1 cellular context compared by ENCODE assay signal in the genomic region with DNA sequence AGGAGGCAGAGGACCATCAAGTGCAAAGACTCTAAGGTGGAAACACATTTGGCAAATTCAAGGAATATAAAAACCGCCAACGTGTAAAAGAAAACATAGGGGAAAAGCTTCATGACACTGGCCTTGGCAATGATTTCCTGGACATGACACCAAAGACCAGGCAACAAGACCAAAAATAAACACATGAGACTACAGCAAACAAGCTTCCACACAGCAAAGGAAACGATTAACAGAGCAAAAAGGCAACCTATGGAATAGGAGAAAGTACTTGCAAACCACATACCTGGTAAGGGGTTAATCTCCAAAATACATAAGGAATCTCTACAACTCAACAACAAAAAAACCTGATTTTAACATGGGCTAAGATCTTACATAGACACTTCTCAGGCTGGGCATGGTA.
TF ChIP-seq lines count a peak whose summit lies in the region.

No MANE protein-coding gene starts in this region.

TF ChIP-seq in HepG2, 621 proteins besides CTCF, POLR2A, EP300 and RAD21 (continues in another document):
- TF ChIP-seq PITX1 (CRISPR knock-in tag; IDR thresholded peaks at IDR 0.05) (peak; percentile 52; the same call in 1 of the 2 replicates), ZNF614 (CRISPR knock-in tag; IDR thresholded peaks at IDR 0.05; ENCODE audit: borderline replicate concordance) (0 out of 2 replicates have a peak, but pooled peaks have one; percentile 43), KAT7 (CRISPR knock-in tag; IDR thresholded peaks at IDR 0.05; ENCODE audit: borderline replicate concordance) (0 out of 2 replicates have a peak, but pooled peaks have one; percentile 23), GATAD2A (CRISPR knock-in tag; IDR thresholded peaks at IDR 0.05) (peak; percentile 82), POLR2G (IDR thresholded peaks at IDR 0.05; ENCODE audit: low read depth, low read length) (no peak), CCDC6 (CRISPR knock-in tag; IDR thresholded peaks at IDR 0.05) (no peak), ZNF652 (CRISPR knock-in tag; IDR thresholded peaks at IDR 0.05; ENCODE audit: borderline replicate concordance, low read depth) (peak; percentile 91), MIER3 (CRISPR knock-in tag; IDR thresholded peaks at IDR 0.05; ENCODE audit: borderline replicate concordance) (peak; percentile 58; the same call in 1 of the 2 replicates), ZNF282 (IDR thresholded peaks at IDR 0.05; ENCODE audit: partially characterized antibody) (no peak), ERF (CRISPR knock-in tag; IDR thresholded peaks at IDR 0.05) (peak; percentile 72), AGO2 (optimal IDR thresholded peaks at IDR 0.05; ENCODE audit: low read depth, low read length) (no peak), THAP11 (CRISPR knock-in tag; IDR thresholded peaks at IDR 0.05) (peak; percentile 32; the same call in 1 of the 2 replicates), ETV5 (CRISPR knock-in tag; IDR thresholded peaks at IDR 0.05; ENCODE audit: borderline replicate concordance) (peak; percentile 57; the same call in 1 of the 2 replicates), SOX5 (CRISPR knock-in tag; IDR thresholded peaks at IDR 0.05; ENCODE audit: borderline replicate concordance) (peak; percentile 67; the same call in 1 of the 2 replicates), NCOA2 (CRISPR knock-in tag; IDR thresholded peaks at IDR 0.05) (peak; percentile 44; the same call in 1 of the 2 replicates), RARA (CRISPR knock-in tag; IDR thresholded peaks at IDR 0.05) (peak; percentile 78), ZNF644 (CRISPR knock-in tag; IDR thresholded peaks at IDR 0.05; ENCODE audit: low read depth) (peak; percentile 23; the same call in 1 of the 2 replicates), ZKSCAN5 (CRISPR knock-in tag; IDR thresholded peaks at IDR 0.05) (no peak), MZF1 (CRISPR knock-in tag; IDR thresholded peaks at IDR 0.05; ENCODE audit: borderline replicate concordance) (no peak), RXRB (CRISPR knock-in tag; IDR thresholded peaks at IDR 0.05; ENCODE audit: borderline replicate concordance) (peak; percentile 79), HNRNPH1 (optimal IDR thresholded peaks at IDR 0.05; ENCODE audit: low read depth, low read length) (no peak), ZNF841 (CRISPR knock-in tag; IDR thresholded peaks at IDR 0.05; ENCODE audit: borderline replicate concordance) (no peak), TAF15 (IDR thresholded peaks at IDR 0.05; ENCODE audit: low read depth, low read length, poor library complexity, severe bottlenecking) (no peak), KDM6A (CRISPR knock-in tag; IDR thresholded peaks at IDR 0.05; ENCODE audit: low read depth) (0 out of 2 replicates have a peak, but pooled peaks have one; percentile 27), ZNF274 (CRISPR knock-in tag; IDR thresholded peaks at IDR 0.05) (no peak), ZNF678 (CRISPR knock-in tag; IDR thresholded peaks at IDR 0.05) (no peak), ELF3 (CRISPR knock-in tag; IDR thresholded peaks at IDR 0.05) (peak; percentile 58), FOSL2 (CRISPR knock-in tag; IDR thresholded peaks at IDR 0.05) (peak; percentile 22; the same call in 1 of the 2 replicates), RBM39 (IDR thresholded peaks at IDR 0.05; ENCODE audit: low read depth, low read length, poor library complexity, severe bottlenecking) (no peak), ZNF431 (CRISPR knock-in tag; IDR thresholded peaks at IDR 0.05; ENCODE audit: borderline replicate concordance, low read depth) (0 out of 2 replicates have a peak, but pooled peaks have one; percentile 36), NFE2L2 (IDR thresholded peaks at IDR 0.05; ENCODE audit: low read length) (no peak), SMAD1 (CRISPR knock-in tag; IDR thresholded peaks at IDR 0.05; ENCODE audit: borderline replicate concordance, low read depth) (no peak), MED1 (CRISPR knock-in tag; IDR thresholded peaks at IDR 0.05) (peak; percentile 77), CEBPG (CRISPR knock-in tag; IDR thresholded peaks at IDR 0.05) (no peak), GPN1 (CRISPR knock-in tag; IDR thresholded peaks at IDR 0.05; ENCODE audit: borderline replicate concordance) (no peak), ZNF747 (CRISPR knock-in tag; IDR thresholded peaks at IDR 0.05; ENCODE audit: borderline replicate concordance) (no peak), NR2F6 (IDR thresholded peaks at IDR 0.05) (no peak), NR2F6 (CRISPR knock-in tag; IDR thresholded peaks at IDR 0.05) (peak; percentile 36; the same call in 1 of the 2 replicates)
- TF ChIP-seq, protein P1, sequence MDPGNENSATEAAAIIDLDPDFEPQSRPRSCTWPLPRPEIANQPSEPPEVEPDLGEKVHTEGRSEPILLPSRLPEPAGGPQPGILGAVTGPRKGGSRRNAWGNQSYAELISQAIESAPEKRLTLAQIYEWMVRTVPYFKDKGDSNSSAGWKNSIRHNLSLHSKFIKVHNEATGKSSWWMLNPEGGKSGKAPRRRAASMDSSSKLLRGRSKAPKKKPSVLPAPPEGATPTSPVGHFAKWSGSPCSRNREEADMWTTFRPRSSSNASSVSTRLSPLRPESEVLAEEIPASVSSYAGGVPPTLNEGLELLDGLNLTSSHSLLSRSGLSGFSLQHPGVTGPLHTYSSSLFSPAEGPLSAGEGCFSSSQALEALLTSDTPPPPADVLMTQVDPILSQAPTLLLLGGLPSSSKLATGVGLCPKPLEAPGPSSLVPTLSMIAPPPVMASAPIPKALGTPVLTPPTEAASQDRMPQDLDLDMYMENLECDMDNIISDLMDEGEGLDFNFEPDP (CRISPR knock-in tag; conservative IDR thresholded peaks at IDR 0.05), result no peak
- TF ChIP-seq, protein P2, sequence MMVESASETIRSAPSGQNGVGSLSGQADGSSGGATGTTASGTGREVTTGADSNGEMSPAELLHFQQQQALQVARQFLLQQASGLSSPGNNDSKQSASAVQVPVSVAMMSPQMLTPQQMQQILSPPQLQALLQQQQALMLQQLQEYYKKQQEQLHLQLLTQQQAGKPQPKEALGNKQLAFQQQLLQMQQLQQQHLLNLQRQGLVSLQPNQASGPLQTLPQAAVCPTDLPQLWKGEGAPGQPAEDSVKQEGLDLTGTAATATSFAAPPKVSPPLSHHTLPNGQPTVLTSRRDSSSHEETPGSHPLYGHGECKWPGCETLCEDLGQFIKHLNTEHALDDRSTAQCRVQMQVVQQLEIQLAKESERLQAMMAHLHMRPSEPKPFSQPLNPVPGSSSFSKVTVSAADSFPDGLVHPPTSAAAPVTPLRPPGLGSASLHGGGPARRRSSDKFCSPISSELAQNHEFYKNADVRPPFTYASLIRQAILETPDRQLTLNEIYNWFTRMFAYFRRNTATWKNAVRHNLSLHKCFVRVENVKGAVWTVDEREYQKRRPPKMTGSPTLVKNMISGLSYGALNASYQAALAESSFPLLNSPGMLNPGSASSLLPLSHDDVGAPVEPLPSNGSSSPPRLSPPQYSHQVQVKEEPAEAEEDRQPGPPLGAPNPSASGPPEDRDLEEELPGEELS (CRISPR knock-in tag; IDR thresholded peaks at IDR 0.05), result peak; percentile 71
- TF ChIP-seq, protein P3, sequence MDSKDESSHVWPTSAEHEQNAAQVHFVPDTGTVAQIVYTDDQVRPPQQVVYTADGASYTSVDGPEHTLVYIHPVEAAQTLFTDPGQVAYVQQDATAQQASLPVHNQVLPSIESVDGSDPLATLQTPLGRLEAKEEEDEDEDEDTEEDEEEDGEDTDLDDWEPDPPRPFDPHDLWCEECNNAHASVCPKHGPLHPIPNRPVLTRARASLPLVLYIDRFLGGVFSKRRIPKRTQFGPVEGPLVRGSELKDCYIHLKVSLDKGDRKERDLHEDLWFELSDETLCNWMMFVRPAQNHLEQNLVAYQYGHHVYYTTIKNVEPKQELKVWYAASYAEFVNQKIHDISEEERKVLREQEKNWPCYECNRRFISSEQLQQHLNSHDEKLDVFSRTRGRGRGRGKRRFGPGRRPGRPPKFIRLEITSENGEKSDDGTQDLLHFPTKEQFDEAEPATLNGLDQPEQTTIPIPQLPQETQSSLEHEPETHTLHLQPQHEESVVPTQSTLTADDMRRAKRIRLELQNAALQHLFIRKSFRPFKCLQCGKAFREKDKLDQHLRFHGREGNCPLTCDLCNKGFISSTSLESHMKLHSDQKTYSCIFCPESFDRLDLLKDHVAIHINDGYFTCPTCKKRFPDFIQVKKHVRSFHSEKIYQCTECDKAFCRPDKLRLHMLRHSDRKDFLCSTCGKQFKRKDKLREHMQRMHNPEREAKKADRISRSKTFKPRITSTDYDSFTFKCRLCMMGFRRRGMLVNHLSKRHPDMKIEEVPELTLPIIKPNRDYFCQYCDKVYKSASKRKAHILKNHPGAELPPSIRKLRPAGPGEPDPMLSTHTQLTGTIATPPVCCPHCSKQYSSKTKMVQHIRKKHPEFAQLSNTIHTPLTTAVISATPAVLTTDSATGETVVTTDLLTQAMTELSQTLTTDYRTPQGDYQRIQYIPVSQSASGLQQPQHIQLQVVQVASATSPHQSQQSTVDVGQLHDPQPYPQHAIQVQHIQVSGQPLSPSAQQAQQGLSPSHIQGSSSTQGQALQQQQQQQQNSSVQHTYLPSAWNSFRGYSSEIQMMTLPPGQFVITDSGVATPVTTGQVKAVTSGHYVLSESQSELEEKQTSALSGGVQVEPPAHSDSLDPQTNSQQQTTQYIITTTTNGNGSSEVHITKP (CRISPR knock-in tag; IDR thresholded peaks at IDR 0.05; ENCODE audit: low read depth), result 0 out of 2 replicates have a peak, but pooled peaks have one; percentile 38
- TF ChIP-seq, protein P4, sequence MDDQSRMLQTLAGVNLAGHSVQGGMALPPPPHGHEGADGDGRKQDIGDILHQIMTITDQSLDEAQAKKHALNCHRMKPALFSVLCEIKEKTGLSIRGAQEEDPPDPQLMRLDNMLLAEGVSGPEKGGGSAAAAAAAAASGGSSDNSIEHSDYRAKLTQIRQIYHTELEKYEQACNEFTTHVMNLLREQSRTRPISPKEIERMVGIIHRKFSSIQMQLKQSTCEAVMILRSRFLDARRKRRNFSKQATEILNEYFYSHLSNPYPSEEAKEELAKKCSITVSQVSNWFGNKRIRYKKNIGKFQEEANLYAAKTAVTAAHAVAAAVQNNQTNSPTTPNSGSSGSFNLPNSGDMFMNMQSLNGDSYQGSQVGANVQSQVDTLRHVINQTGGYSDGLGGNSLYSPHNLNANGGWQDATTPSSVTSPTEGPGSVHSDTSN (CRISPR knock-in tag; IDR thresholded peaks at IDR 0.05; ENCODE audit: borderline replicate concordance), result no peak
- TF ChIP-seq, protein P5, sequence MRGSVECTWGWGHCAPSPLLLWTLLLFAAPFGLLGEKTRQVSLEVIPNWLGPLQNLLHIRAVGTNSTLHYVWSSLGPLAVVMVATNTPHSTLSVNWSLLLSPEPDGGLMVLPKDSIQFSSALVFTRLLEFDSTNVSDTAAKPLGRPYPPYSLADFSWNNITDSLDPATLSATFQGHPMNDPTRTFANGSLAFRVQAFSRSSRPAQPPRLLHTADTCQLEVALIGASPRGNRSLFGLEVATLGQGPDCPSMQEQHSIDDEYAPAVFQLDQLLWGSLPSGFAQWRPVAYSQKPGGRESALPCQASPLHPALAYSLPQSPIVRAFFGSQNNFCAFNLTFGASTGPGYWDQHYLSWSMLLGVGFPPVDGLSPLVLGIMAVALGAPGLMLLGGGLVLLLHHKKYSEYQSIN (CRISPR knock-in tag; IDR thresholded peaks at IDR 0.05; ENCODE audit: borderline replicate concordance), result no peak
- TF ChIP-seq, protein P6, sequence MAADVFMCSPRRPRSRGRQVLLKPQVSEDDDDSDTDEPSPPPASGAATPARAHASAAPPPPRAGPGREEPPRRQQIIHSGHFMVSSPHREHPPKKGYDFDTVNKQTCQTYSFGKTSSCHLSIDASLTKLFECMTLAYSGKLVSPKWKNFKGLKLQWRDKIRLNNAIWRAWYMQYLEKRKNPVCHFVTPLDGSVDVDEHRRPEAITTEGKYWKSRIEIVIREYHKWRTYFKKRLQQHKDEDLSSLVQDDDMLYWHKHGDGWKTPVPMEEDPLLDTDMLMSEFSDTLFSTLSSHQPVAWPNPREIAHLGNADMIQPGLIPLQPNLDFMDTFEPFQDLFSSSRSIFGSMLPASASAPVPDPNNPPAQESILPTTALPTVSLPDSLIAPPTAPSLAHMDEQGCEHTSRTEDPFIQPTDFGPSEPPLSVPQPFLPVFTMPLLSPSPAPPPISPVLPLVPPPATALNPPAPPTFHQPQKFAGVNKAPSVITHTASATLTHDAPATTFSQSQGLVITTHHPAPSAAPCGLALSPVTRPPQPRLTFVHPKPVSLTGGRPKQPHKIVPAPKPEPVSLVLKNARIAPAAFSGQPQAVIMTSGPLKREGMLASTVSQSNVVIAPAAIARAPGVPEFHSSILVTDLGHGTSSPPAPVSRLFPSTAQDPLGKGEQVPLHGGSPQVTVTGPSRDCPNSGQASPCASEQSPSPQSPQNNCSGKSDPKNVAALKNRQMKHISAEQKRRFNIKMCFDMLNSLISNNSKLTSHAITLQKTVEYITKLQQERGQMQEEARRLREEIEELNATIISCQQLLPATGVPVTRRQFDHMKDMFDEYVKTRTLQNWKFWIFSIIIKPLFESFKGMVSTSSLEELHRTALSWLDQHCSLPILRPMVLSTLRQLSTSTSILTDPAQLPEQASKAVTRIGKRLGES (CRISPR knock-in tag; IDR thresholded peaks at IDR 0.05; ENCODE audit: borderline replicate concordance), result no peak
- TF ChIP-seq, protein P7, sequence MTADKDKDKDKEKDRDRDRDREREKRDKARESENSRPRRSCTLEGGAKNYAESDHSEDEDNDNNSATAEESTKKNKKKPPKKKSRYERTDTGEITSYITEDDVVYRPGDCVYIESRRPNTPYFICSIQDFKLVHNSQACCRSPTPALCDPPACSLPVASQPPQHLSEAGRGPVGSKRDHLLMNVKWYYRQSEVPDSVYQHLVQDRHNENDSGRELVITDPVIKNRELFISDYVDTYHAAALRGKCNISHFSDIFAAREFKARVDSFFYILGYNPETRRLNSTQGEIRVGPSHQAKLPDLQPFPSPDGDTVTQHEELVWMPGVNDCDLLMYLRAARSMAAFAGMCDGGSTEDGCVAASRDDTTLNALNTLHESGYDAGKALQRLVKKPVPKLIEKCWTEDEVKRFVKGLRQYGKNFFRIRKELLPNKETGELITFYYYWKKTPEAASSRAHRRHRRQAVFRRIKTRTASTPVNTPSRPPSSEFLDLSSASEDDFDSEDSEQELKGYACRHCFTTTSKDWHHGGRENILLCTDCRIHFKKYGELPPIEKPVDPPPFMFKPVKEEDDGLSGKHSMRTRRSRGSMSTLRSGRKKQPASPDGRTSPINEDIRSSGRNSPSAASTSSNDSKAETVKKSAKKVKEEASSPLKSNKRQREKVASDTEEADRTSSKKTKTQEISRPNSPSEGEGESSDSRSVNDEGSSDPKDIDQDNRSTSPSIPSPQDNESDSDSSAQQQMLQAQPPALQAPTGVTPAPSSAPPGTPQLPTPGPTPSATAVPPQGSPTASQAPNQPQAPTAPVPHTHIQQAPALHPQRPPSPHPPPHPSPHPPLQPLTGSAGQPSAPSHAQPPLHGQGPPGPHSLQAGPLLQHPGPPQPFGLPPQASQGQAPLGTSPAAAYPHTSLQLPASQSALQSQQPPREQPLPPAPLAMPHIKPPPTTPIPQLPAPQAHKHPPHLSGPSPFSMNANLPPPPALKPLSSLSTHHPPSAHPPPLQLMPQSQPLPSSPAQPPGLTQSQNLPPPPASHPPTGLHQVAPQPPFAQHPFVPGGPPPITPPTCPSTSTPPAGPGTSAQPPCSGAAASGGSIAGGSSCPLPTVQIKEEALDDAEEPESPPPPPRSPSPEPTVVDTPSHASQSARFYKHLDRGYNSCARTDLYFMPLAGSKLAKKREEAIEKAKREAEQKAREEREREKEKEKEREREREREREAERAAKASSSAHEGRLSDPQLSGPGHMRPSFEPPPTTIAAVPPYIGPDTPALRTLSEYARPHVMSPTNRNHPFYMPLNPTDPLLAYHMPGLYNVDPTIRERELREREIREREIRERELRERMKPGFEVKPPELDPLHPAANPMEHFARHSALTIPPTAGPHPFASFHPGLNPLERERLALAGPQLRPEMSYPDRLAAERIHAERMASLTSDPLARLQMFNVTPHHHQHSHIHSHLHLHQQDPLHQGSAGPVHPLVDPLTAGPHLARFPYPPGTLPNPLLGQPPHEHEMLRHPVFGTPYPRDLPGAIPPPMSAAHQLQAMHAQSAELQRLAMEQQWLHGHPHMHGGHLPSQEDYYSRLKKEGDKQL (CRISPR knock-in tag; IDR thresholded peaks at IDR 0.05; ENCODE audit: low read depth), result no peak
